Comparison of ENCODE assay signal across 8 cellular contexts in genomic region chr15:84142888-84143337, GRCh38.
DNase-seq lines count a peak whose midpoint lies in the region; ATAC-seq and TF ChIP-seq lines count a peak whose summit lies in the region.

No MANE protein-coding gene starts in this region.

- H3K9me3 ChIP-seq in lung (ENCODE audit: control insufficient read depth in 2 of 2, insufficient read depth in 1 of 2, low read length in 1 of 2) = no peaks in the 10 kb centered on the region

- H3K27me3 ChIP-seq in BJ (ENCODE audit: control insufficient read depth, insufficient read depth, low read length) (peaks cover 1% of the 10 kb centered on the region; the same call in 1 of the 2 replicates), lung (ENCODE audit: control insufficient read depth, insufficient read depth) (no peaks in the 10 kb centered on the region)

- H3K4me1 ChIP-seq in lung (ENCODE audit: control insufficient read depth in 2 of 2, insufficient read depth in 2 of 2, low read length in 2 of 2) = no peaks in the 10 kb centered on the region

- CTCF ChIA-PET in BJ (lab: Yijun Ruan, JAX) = interaction anchor here (0.6 to 1.2 kb wide), 3 partner anchors 10 to 332 kb away, joined by 3 read pairs; no protein-coding TSS in a partner anchor

- DNase-seq in BJ (ENCODE audit: low read depth) (peak; percentile 16), NCI-H446 treated with DMSO at 0.1 percent for 48 hours (lab: John Stamatoyannopoulos, UW) (peak; percentile 23), dermis blood vessel endothelial cell (peak; percentile 87), lung (ENCODE audit: low spot score) (peak; percentile 75)
- DNase-seq in activated CD4-positive, alpha-beta T cell treated with anti-CD3 and anti-CD28 coated beads for 48 hours = peak; percentile 82
- DNase-seq in stimulated activated CD8-positive, alpha-beta memory T cell treated with anti-CD3 and anti-CD28 coated beads, Interleukin-15, amount 100 ng/mL, for 4 hours (ENCODE audit: low read depth in 2 of 2) = peak; percentile 33 to 42

- WGBS in lung, 2 donors = 3 to 6% methylated on average over 7 of the region's 7 CpGs

- no peaks in the 10 kb centered on the region for H3K36me3 ChIP-seq in BJ (ENCODE audit: control insufficient read depth, insufficient read depth, low read length)
- H3K36me3 ChIP-seq in lung (ENCODE audit: control insufficient read depth in 2 of 2, insufficient read depth in 2 of 2, low read length in 2 of 2) = no peaks in the 10 kb centered on the region

- POLR2A ChIA-PET in BJ (lab: Charles Lee) = interaction anchor here (0.6 kb wide), 1 partner anchor 19 kb away, joined by 5 read pairs; no protein-coding TSS in a partner anchor

- no peak overlapping the region for H3K27ac ChIP-seq in lung (ENCODE audit: low read depth in 1 of 2, low read length in 1 of 2)

- ATAC-seq in GM18873 (IDR thresholded peaks at IDR 0.05; ENCODE audit: low FRiP score, unreplicated experiment) (peak; percentile 89), HG03108 (IDR thresholded peaks at IDR 0.05; ENCODE audit: unreplicated experiment) (peak; percentile 90), lung (ENCODE audit: insufficient read depth, low FRiP score) (peak; percentile 94)

- peak; percentile 80 for TF ChIP-seq CTCF in BJ (IDR thresholded peaks at IDR 0.05; ENCODE audit: insufficient read depth, low read depth, low read length)
- peak; percentile 55 for TF ChIP-seq CTCF in lung (IDR thresholded peaks at IDR 0.05; ENCODE audit: control extremely low read depth, extremely low read depth)

- no peak overlapping the region for H3K4me3 ChIP-seq in BJ (ENCODE audit: low read depth, low read length)
- no peak overlapping the region for H3K4me3 ChIP-seq in lung

Comparison
In these comparisons a context has a peak if more than half of its experiments do, and no peak if none do; other contexts are left out.
1. DNase-seq: peak in every context shown above with its lines; median percentile 87 in dermis blood vessel endothelial cell; 82 in activated CD4-positive, alpha-beta T cell treated with anti-CD3 and anti-CD28 coated beads for 48 hours; 75 in lung; 38 in stimulated activated CD8-positive, alpha-beta memory T cell treated with anti-CD3 and anti-CD28 coated beads, Interleukin-15, amount 100 ng/mL, for 4 hours; 23 in NCI-H446 treated with DMSO at 0.1 percent for 48 hours; 16 in BJ.